Comparison of ENCODE assay signal across 24 cellular contexts in the genomic region with DNA sequence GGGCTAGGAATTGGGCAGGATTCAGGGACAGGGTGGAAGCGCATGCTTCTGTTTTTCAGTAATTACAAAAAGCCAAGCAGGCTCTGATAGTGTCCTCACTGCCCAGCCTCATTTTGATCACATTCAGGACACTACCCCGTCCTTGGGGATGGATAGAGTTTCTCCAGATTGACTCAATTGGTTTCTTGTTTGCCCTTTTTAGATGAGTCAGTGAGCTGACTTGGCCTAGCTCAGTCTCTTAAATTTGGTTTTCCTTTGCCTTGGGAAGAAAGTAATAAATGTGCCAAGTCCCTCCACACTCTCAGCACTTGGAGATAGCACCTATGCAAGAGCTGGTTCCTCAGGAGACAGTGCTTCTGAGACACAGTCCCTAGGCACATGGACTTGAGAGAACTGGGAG. TPM values are rescaled to one million over a fixed set of nuclear protein-coding genes. Genes with fewer than 3 reads are reported as not detected.
DNase-seq lines count a peak whose midpoint lies in the region; ATAC-seq and TF ChIP-seq lines count a peak whose summit lies in the region.
"Had no signal": no experiment of that assay in that cellular context is flagged by ENCODE, and none has a peak within 500 bp of the region (broad histone marks: within the 10 kb centered on the region; RNA-seq: fewer than 3 reads in every experiment).

No MANE protein-coding gene starts in this region.

- H3K9me3 ChIP-seq in right cardiac atrium (ENCODE audit: control insufficient read depth, low read length) (no peaks in the 10 kb centered on the region), adipocyte (ENCODE audit: control insufficient read depth, low read length) (no peaks in the 10 kb centered on the region), tibial nerve (no peaks in the 10 kb centered on the region)
- H3K9me3 ChIP-seq: HAP-1, upper lobe of left lung had no signal

- no peaks in the 10 kb centered on the region for H3K36me3 Mint-ChIP-seq in activated naive CD4-positive, alpha-beta T cell treated with anti-CD3 and anti-CD28 coated beads, Interleukin-2, amount 50 U/mL, for 72 hours

- H3K4me3 ChIP-seq in right cardiac atrium (ENCODE audit: low read length) (no peak overlapping the region), adipocyte (ENCODE audit: low read length) (no peak overlapping the region), foreskin fibroblast (ENCODE audit: low read depth in 1 of 2, low read length in 2 of 2) (no peak overlapping the region), tibial nerve (no peak overlapping the region)
- H3K4me3 ChIP-seq: HAP-1, hepatocyte, K562, upper lobe of left lung had no signal

- H3K9me3 Mint-ChIP-seq in activated naive CD4-positive, alpha-beta T cell treated with anti-CD3 and anti-CD28 coated beads, Interleukin-2, amount 50 U/mL, for 72 hours: no peaks in the 10 kb centered on the region
- H3K9me3 Mint-ChIP-seq: activated T-cell treated with anti-CD3 and anti-CD28 coated beads, Interleukin-2, amount 50 U/mL, for 24 hours; CD8-positive, alpha-beta memory T cell had no signal

- intact Hi-C loops in right cardiac atrium (cut with DNase I): no loop called here
- intact Hi-C loops in Right ventricle myocardium inferior (cut with DNase I): no loop called here

- ATAC-seq in right cardiac atrium (no peak), Right ventricle myocardium inferior (no peak), HG03342 (IDR thresholded peaks at IDR 0.05; ENCODE audit: unreplicated experiment) (no peak)
- ATAC-seq in activated naive CD4-positive, alpha-beta T cell treated with anti-CD3 and anti-CD28 coated beads, Interleukin-2, amount 50 U/mL, for 72 hours: no peak
- ATAC-seq: K562; stimulated activated naive B cell treated with anti-CD40 and anti-IgM and Interleukin-4, amounts not matched to agents 10 μg/mL and 1 μg/mL and 100 μg/mL, for 72 hours had no signal

- H3K9ac ChIP-seq in adipocyte (ENCODE audit: low read length): no peak overlapping the region

- peak in 1 of 2 donors; percentile 20 for TF ChIP-seq EP300 in tibial nerve (IDR thresholded peaks at IDR 0.05)

- WGBS in right cardiac atrium: 71% methylated on average over 2 of the region's 2 CpGs
- WGBS in tibial nerve, 2 donors: 67 to 75% methylated on average over 2 of the region's 2 CpGs

- H3K27ac ChIP-seq in right cardiac atrium (ENCODE audit: low read length) (peak overlapping the region; percentile 97), tibial nerve (peak overlapping the region in 2 of 4 donors; percentile 57 to 86)
- H3K27ac ChIP-seq: hepatocyte, VCaP had no signal

- DNase-seq in right cardiac atrium (no peak), Right ventricle myocardium inferior (ENCODE audit: missing footprints) (no peak), adipocyte (ENCODE audit: low read depth) (peak; percentile 74), foreskin fibroblast (peak; percentile 67 to 75), NCI-H2107 treated with DMSO at 0.1 percent for 48 hours (lab: John Stamatoyannopoulos, UW; ENCODE audit: unreplicated experiment) (no peak), tibial nerve (ENCODE audit: low spot score in 2 of 2) (no peak)
- no peak for DNase-seq in activated naive CD4-positive, alpha-beta T cell treated with anti-CD3 and anti-CD28 coated beads, Interleukin-2, amount 50 U/mL, for 72 hours (ENCODE audit: low spot score in 2 of 2)
- DNase-seq: activated CD4-positive, alpha-beta T cell treated with anti-CD3 and anti-CD28 coated beads, Interleukin-2, amount 50 U/mL, for 48 hours; activated naive CD4-positive, alpha-beta T cell treated with anti-CD3 and anti-CD28 coated beads, Interleukin-2, amount 50 U/mL, for 16 hours; activated T-cell treated with anti-CD3 and anti-CD28 coated beads, Interleukin-2, amount 50 U/mL, for 24 hours; CD8-positive, alpha-beta memory T cell; DMS79 treated with DMSO at 0.1 percent for 48 hours; kidney; NCI-H1930; NCI-H446 treated with DMSO at 0.1 percent for 48 hours; NK-92 treated with Interleukin-12 subunit alpha and Interleukin-12 subunit beta, amount 100 ng/mL, for 24 hours; RPMI8226; stimulated activated naive B cell treated with anti-CD40 and anti-IgM and Interleukin-4, amounts not matched to agents 10 μg/mL and 1 μg/mL and 100 μg/mL, for 72 hours had no signal

- H3K4me1 ChIP-seq in right cardiac atrium (ENCODE audit: control insufficient read depth, insufficient read depth, low read length) (peaks cover 40% of the 10 kb centered on the region), adipocyte (ENCODE audit: control insufficient read depth, insufficient read depth, low read length) (peaks cover 60% of the 10 kb centered on the region), tibial nerve (peaks cover 0 to 77% (median 32%) of the 10 kb centered on the region in 4 donors)
- H3K4me1 ChIP-seq: HAP-1 had no signal

- TF ChIP-seq CTCF in foreskin fibroblast (IDR thresholded peaks at IDR 0.05; ENCODE audit: low read depth, low read length): no peak
- no peak for TF ChIP-seq CTCF in tibial nerve (IDR thresholded peaks at IDR 0.05)

- H3K27me3 ChIP-seq in right cardiac atrium (ENCODE audit: control insufficient read depth, insufficient read depth) (no peaks in the 10 kb centered on the region), adipocyte (replicated peaks; ENCODE audit: control insufficient read depth, insufficient read depth, low read length) (no peaks in the 10 kb centered on the region), tibial nerve (no peaks in the 10 kb centered on the region)
- H3K27me3 ChIP-seq: hepatocyte, upper lobe of left lung had no signal

- no peaks in the 10 kb centered on the region for H3K36me3 ChIP-seq in adipocyte (ENCODE audit: control insufficient read depth, insufficient read depth, low read length, severe bottlenecking)
- peaks cover 0 to 8% (median 0%) of the 10 kb centered on the region in 3 donors for H3K36me3 ChIP-seq in tibial nerve
- H3K36me3 ChIP-seq: HAP-1, upper lobe of left lung had no signal

- no peak overlapping the region for H3K27ac Mint-ChIP-seq in activated naive CD4-positive, alpha-beta T cell treated with anti-CD3 and anti-CD28 coated beads, Interleukin-2, amount 50 U/mL, for 72 hours
- H3K27ac Mint-ChIP-seq: activated T-cell treated with anti-CD3 and anti-CD28 coated beads, Interleukin-2, amount 50 U/mL, for 24 hours had no signal

- no peak for TF ChIP-seq POLR2A in tibial nerve (IDR thresholded peaks at IDR 0.05)

RNA-seq across cellular contexts. Expression of a gene that starts 25.5 kb away (rescaled TPM):
- total RNA-seq in right cardiac atrium (1,000 to 10,000 TPM; 2,567 to 3,299 (median 2,969) TPM), Right ventricle myocardium inferior (515 TPM), tibial nerve (100 to 1,000 TPM; 192 to 446 (median 254) TPM)
- polyA plus RNA-seq in right cardiac atrium: 2,307 TPM
- not detected for total RNA-seq in activated naive CD4-positive, alpha-beta T cell treated with anti-CD3 and anti-CD28 coated beads, Interleukin-2, amount 50 U/mL, for 72 hours

Comparison
In these comparisons a context has a peak if more than half of its experiments do, and no peak if none do; other contexts are left out.
1. DNase-seq: peak in adipocyte (single experiment) and foreskin fibroblast (2 of 2); none in right cardiac atrium (0 of 3), Right ventricle myocardium inferior (single experiment), NCI-H2107 treated with DMSO at 0.1 percent for 48 hours (single experiment), tibial nerve (0 of 2) and activated naive CD4-positive, alpha-beta T cell treated with anti-CD3 and anti-CD28 coated beads, Interleukin-2, amount 50 U/mL, for 72 hours (0 of 2).
2. RNA of a gene that starts 25.5 kb away (total RNA-seq): 2,567 to 3,299 TPM in right cardiac atrium, 515 TPM in Right ventricle myocardium inferior (single experiment) and 192 to 446 TPM in tibial nerve; not detected in activated naive CD4-positive, alpha-beta T cell treated with anti-CD3 and anti-CD28 coated beads, Interleukin-2, amount 50 U/mL, for 72 hours; every median in the first group is over 100 times any median in the second.